ENCODE assay signal across 8 cellular contexts in genomic region chr20:46087161-46087560, GRCh38. TPM values are rescaled to one million over a fixed set of nuclear protein-coding genes. Genes with fewer than 3 reads are reported as not detected.
DNase-seq lines count a peak whose midpoint lies in the region; ATAC-seq and TF ChIP-seq lines count a peak whose summit lies in the region.

No MANE protein-coding gene starts in this region.

- no peak overlapping the region for H4K8ac ChIP-seq in mesenchymal stem cell (ENCODE audit: low read length)

- H2AK5ac ChIP-seq in mesenchymal stem cell (ENCODE audit: low read length, severe bottlenecking), result no peak overlapping the region

- H3K9ac ChIP-seq in mesenchymal stem cell (ENCODE audit: low read length), result peak overlapping the region; percentile 97

- no peak overlapping the region for H3K4ac ChIP-seq in mesenchymal stem cell (ENCODE audit: low read depth in 1 of 2, low read length in 2 of 2)

- ATAC-seq in GM18519 (IDR thresholded peaks at IDR 0.05; ENCODE audit: low FRiP score, unreplicated experiment), result no peak

- H3K4me2 ChIP-seq in mesenchymal stem cell (ENCODE audit: low read length, poor library complexity, severe bottlenecking), result no peak overlapping the region

- 90% methylated on average over 6 of the region's 8 CpGs for WGBS in mesenchymal stem cell

- no peaks in the 10 kb centered on the region for H3K36me3 ChIP-seq in mesenchymal stem cell (ENCODE audit: control insufficient read depth in 1 of 2, insufficient read depth in 2 of 2, low read depth in 1 of 2, low read length in 2 of 2)

- no peak overlapping the region for H3K14ac ChIP-seq in mesenchymal stem cell (ENCODE audit: low read length in 2 of 2)

- H3K4me1 ChIP-seq in mesenchymal stem cell (ENCODE audit: control insufficient read depth, insufficient read depth, low read depth, low read length), result peaks cover 9% of the 10 kb centered on the region

- no peak overlapping the region for H3K27ac ChIP-seq in C4-2B
- no peak overlapping the region for H3K27ac ChIP-seq in mesenchymal stem cell (ENCODE audit: low read length, poor library complexity, severe bottlenecking)

- H3K27me3 ChIP-seq in mesenchymal stem cell (ENCODE audit: control insufficient read depth in 1 of 2, insufficient read depth in 1 of 2, low read length in 2 of 2), result no peaks in the 10 kb centered on the region

- H2BK120ac ChIP-seq in mesenchymal stem cell (ENCODE audit: low read depth, low read length), result no peak overlapping the region

- H2BK5ac ChIP-seq in mesenchymal stem cell (ENCODE audit: low read depth, low read length, poor library complexity, severe bottlenecking), result no peak overlapping the region

- peak; percentile 59 for TF ChIP-seq CTCF in C4-2B (conservative IDR thresholded peaks at IDR 0.05)

- no peaks in the 10 kb centered on the region for H3K9me3 ChIP-seq in mesenchymal stem cell (ENCODE audit: control insufficient read depth, low read length)

- no peak overlapping the region for H3K4me3 ChIP-seq in mesenchymal stem cell (ENCODE audit: insufficient read depth in 1 of 2, low read depth in 1 of 2, low read length in 2 of 2)

- H2BK12ac ChIP-seq in mesenchymal stem cell (ENCODE audit: low read length in 2 of 2), result no peak overlapping the region

- no peak overlapping the region for H2BK15ac ChIP-seq in mesenchymal stem cell (ENCODE audit: low read depth, poor library complexity, severe bottlenecking)

- H3K79me1 ChIP-seq in mesenchymal stem cell (replicated peaks; ENCODE audit: low read length, poor library complexity, severe bottlenecking), result no peaks in the 10 kb centered on the region

- no peak overlapping the region for H4K91ac ChIP-seq in mesenchymal stem cell (ENCODE audit: low read length)

- DNase-seq in HT-29 (ENCODE audit: low spot score) (peak; percentile 39), amniotic epithelial cell (ENCODE audit: low read depth) (peak; percentile 25), mesenchymal stem cell (peak; percentile 22), middle frontal gyrus (ENCODE audit: extremely low spot score, low spot score) (no peak)
- DNase-seq in activated effector memory CD4-positive, alpha-beta T cell treated with anti-CD3 and anti-CD28 coated beads, Interleukin-2, amount 50 U/mL, for 16 hours, result no peak
- no peak for DNase-seq in central memory CD4-positive, alpha-beta T cell

- no peak overlapping the region for H2AFZ ChIP-seq in mesenchymal stem cell (ENCODE audit: low read depth, low read length)

- no peak overlapping the region for H3K18ac ChIP-seq in mesenchymal stem cell (ENCODE audit: low read depth in 1 of 2, low read length in 2 of 2)

- no peak overlapping the region for H3K23ac ChIP-seq in mesenchymal stem cell (ENCODE audit: low read length in 2 of 2)

RNA-seq across cellular contexts. Expression of gene NCOA5, which starts 2.6 kb away (rescaled TPM):
- 20.3 and 21.0 TPM in 2 replicates for total RNA-seq in HT-29 (2014; rRNA removed; shearing (Covaris generic))
- polyA plus RNA-seq in mesenchymal stem cell (2013, experiment 1 of 2), result 13.9 TPM
- 13.6 TPM for polyA plus RNA-seq in mesenchymal stem cell (2013, experiment 2 of 2)

RNA-seq across cellular contexts. Expression of gene CD40, which starts 31.0 kb away (rescaled TPM):
- total RNA-seq in HT-29 (2014; rRNA removed; shearing (Covaris generic)), result not detected in 2 replicates
- 4.9 TPM for polyA plus RNA-seq in mesenchymal stem cell (2013, experiment 1 of 2)
- 4.7 TPM for polyA plus RNA-seq in mesenchymal stem cell (2013, experiment 2 of 2)

RNA-seq across cellular contexts. Expression of gene SLC12A5, which starts 58.1 kb away (rescaled TPM):
- not detected in 2 replicates for total RNA-seq in HT-29 (2014; rRNA removed; shearing (Covaris generic))
- 8.0 TPM for polyA plus RNA-seq in mesenchymal stem cell (2013, experiment 1 of 2)
- polyA plus RNA-seq in mesenchymal stem cell (2013, experiment 2 of 2), result 8.4 TPM

Comparison
In these comparisons a context has a peak if more than half of its experiments do, and no peak if none do; other contexts are left out.
1. DNase-seq: peak in HT-29 (single experiment), amniotic epithelial cell (single experiment) and mesenchymal stem cell (single experiment); none in activated effector memory CD4-positive, alpha-beta T cell treated with anti-CD3 and anti-CD28 coated beads, Interleukin-2, amount 50 U/mL, for 16 hours (single experiment), middle frontal gyrus (single experiment) and central memory CD4-positive, alpha-beta T cell (single experiment).